Comparison of ENCODE assay signal across 9 cellular contexts in genomic region chr1:100834779-100835645, GRCh38. TPM values are rescaled to one million over a fixed set of nuclear protein-coding genes. Genes with fewer than 3 reads are reported as not detected.
DNase-seq lines count a peak whose midpoint lies in the region; ATAC-seq, FAIRE-seq and TF ChIP-seq lines count a peak whose summit lies in the region.
"Had no signal": no experiment of that assay in that cellular context is flagged by ENCODE, and none has a peak within 500 bp of the region (broad histone marks: within the 10 kb centered on the region; RNA-seq: fewer than 3 reads in every experiment).

No MANE protein-coding gene starts in this region.

- peak; percentile 14 for TF ChIP-seq CTCF in AG09309 (IDR thresholded peaks at IDR 0.05; ENCODE audit: control insufficient read depth, insufficient read depth, low read depth, low read length, missing control alignments)

- H3K9me3 Mint-ChIP-seq in activated naive CD8-positive, alpha-beta T cell treated with anti-CD3 and anti-CD28 coated beads for 36 hours, result no peaks in the 10 kb centered on the region

- H3K4me1 Mint-ChIP-seq in activated naive CD8-positive, alpha-beta T cell treated with anti-CD3 and anti-CD28 coated beads for 36 hours, result peaks cover 4% of the 10 kb centered on the region

- DNase-seq in AG09309 (ENCODE audit: low read depth), result no peak
- DNase-seq in GM12892 (ENCODE audit: insufficient read length), result no peak
- peak; percentile 27 for DNase-seq in HuH-7 (ENCODE audit: low spot score)
- DNase-seq in activated naive CD8-positive, alpha-beta T cell treated with anti-CD3 and anti-CD28 coated beads for 36 hours, result peak; percentile 2
- peak; percentile 22 for DNase-seq in pons (ENCODE audit: low spot score)
- no peak for DNase-seq in central memory CD4-positive, alpha-beta T cell

- H3K36me3 Mint-ChIP-seq in activated naive CD8-positive, alpha-beta T cell treated with anti-CD3 and anti-CD28 coated beads for 36 hours, result no peaks in the 10 kb centered on the region

- no peaks in the 10 kb centered on the region for H3K27me3 Mint-ChIP-seq in activated naive CD8-positive, alpha-beta T cell treated with anti-CD3 and anti-CD28 coated beads for 36 hours
- H3K27me3 Mint-ChIP-seq: dendritic cell treated with granulocyte-macrophage colony-stimulating factor and Interleukin-4, amounts not matched to agents 40 ng/mL and 50 ng/mL, for 4 days had no signal

- no peak for TF ChIP-seq POLR2A in GM12892 (IDR thresholded peaks at IDR 0.05; ENCODE audit: low read depth, low read length)

- H3K4me3 Mint-ChIP-seq in activated naive CD8-positive, alpha-beta T cell treated with anti-CD3 and anti-CD28 coated beads for 36 hours, result no peak overlapping the region
- H3K4me3 Mint-ChIP-seq: dendritic cell treated with granulocyte-macrophage colony-stimulating factor and Interleukin-4, amounts not matched to agents 40 ng/mL and 50 ng/mL, for 4 days had no signal

- FAIRE-seq in GM12892 (lab: Jason Lieb, UNC), result peak; percentile 78

- ATAC-seq in HG02852 (IDR thresholded peaks at IDR 0.05; ENCODE audit: unreplicated experiment), result no peak
- ATAC-seq in GM19035 (IDR thresholded peaks at IDR 0.05; ENCODE audit: unreplicated experiment), result no peak

- no peak overlapping the region for H3K27ac Mint-ChIP-seq in activated naive CD8-positive, alpha-beta T cell treated with anti-CD3 and anti-CD28 coated beads for 36 hours
- H3K27ac Mint-ChIP-seq: dendritic cell treated with granulocyte-macrophage colony-stimulating factor and Interleukin-4, amounts not matched to agents 40 ng/mL and 50 ng/mL, for 4 days had no signal

- no peak overlapping the region for H3K4me3 ChIP-seq in AG09309 (ENCODE audit: control insufficient read depth, low read depth, low read length)

RNA-seq across cellular contexts. Expression of gene EXTL2, which starts 59.6 kb away (rescaled TPM):
- polyA plus RNA-seq in GM12892 (2012; ENCODE audit: missing spikeins), result 13.2 TPM
- 10 to 100 TPM in 1 of 2 experiments, 1 to 10 TPM in 1; 10.0 to 10.8 TPM for total RNA-seq in activated naive CD8-positive, alpha-beta T cell treated with anti-CD3 and anti-CD28 coated beads for 36 hours

Comparison
In these comparisons a context has a peak if more than half of its experiments do, and no peak if none do; other contexts are left out.
1. DNase-seq: peak in HuH-7 (single experiment), activated naive CD8-positive, alpha-beta T cell treated with anti-CD3 and anti-CD28 coated beads for 36 hours (single experiment) and pons (single experiment); none in AG09309 (single experiment), GM12892 (single experiment) and central memory CD4-positive, alpha-beta T cell (single experiment).